23 cellular contexts compared by ENCODE assay signal in genomic region chr14:99663716-99664635, GRCh38. TPM values are rescaled to one million over a fixed set of nuclear protein-coding genes. Genes with fewer than 3 reads are reported as not detected.
DNase-seq lines count a peak whose midpoint lies in the region; ATAC-seq, FAIRE-seq and TF ChIP-seq lines count a peak whose summit lies in the region.
"Had no signal": no experiment of that assay in that cellular context is flagged by ENCODE, and none has a peak within 500 bp of the region (broad histone marks: within the 10 kb centered on the region; RNA-seq: fewer than 3 reads in every experiment).

No MANE protein-coding gene starts in this region.

- BruUV-seq in GM12878 (replicated peaks; lab: Mats Ljungman, UMichigan): no TSS peak

- H3K4me1 ChIP-seq in GM12878 (ENCODE audit: control insufficient read depth, insufficient read depth, low read length): peaks cover 14% of the 10 kb centered on the region

- 27% methylated on average over 14 of the region's 14 CpGs for WGBS in GM12878 (ENCODE audit: insufficient coverage, insufficient replicate concordance, low lambda C conversion rate, missing lambda C conversion rate)

- no peak; the same call in 2 of the 3 replicates for ATAC-seq in GM12878
- ATAC-seq: CD8-positive, alpha-beta T cell; gastroesophageal sphincter had no signal

- no peak for FAIRE-seq in GM12878 (lab: Jason Lieb, UNC)
- FAIRE-seq: A549, keratinocyte had no signal

- peak overlapping the region; percentile 64; the same call in 1 of the 2 replicates for H3K4me2 ChIP-seq in GM12878 (ENCODE audit: control insufficient read depth, insufficient read depth)
- H3K4me2 ChIP-seq: A549 had no signal

- RAD21 ChIA-PET in GM12878 (lab: Charles Lee; ENCODE audit: unreplicated experiment): no interaction called here

- in situ Hi-C loops in GM12878 (cut with MboI): no loop called here

- TF ChIP-seq RAD21 in GM12878 (IDR thresholded peaks at IDR 0.05; ENCODE audit: insufficient read depth, low read depth, low read length): no peak

- H3K79me2 ChIP-seq in GM12878 (ENCODE audit: control insufficient read depth, insufficient read depth, low read length): no peaks in the 10 kb centered on the region

- TF ChIP-seq CTCF in GM12878 (IDR thresholded peaks at IDR 0.05 in 2 of 3, conservative IDR thresholded peaks at IDR 0.05 in 1 of 3; ENCODE audit: control insufficient read depth in 2 of 3, extremely low read depth in 1 of 3, insufficient read depth in 1 of 3, low read depth in 3 of 3, low read length in 3 of 3): no peak

- H3K36me3 ChIP-seq in GM12878 (ENCODE audit: control insufficient read depth in 2 of 2, insufficient read depth in 2 of 2, low read length in 1 of 2): no peaks in the 10 kb centered on the region
- H3K36me3 ChIP-seq: upper lobe of left lung had no signal

- TF ChIP-seq EP300 in GM12878 (IDR thresholded peaks at IDR 0.05; ENCODE audit: borderline replicate concordance in 1 of 2, control insufficient read depth in 1 of 2, low read depth in 2 of 2, low read length in 2 of 2): no peak

- intact Hi-C loops in GM12878 (cut with micrococcal nuclease; ENCODE audit: unreplicated experiment): no loop called here

- H3K27me3 ChIP-seq in GM12878 (replicated peaks in 1 of 2; ENCODE audit: control insufficient read depth in 2 of 2, insufficient read depth in 2 of 2, low read length in 1 of 2): peaks cover 1 to 3% of the 10 kb centered on the region in 2 experiments; a peak in 2 of 4 replicates

- POLR2A ChIA-PET in GM12878 (lab: Charles Lee): no interaction called here

- no peaks in the 10 kb centered on the region for H3K9me3 ChIP-seq in GM12878 (replicated peaks; ENCODE audit: control insufficient read depth, insufficient read depth, low read length)
- H3K9me3 ChIP-seq: A549, gastroesophageal sphincter, upper lobe of left lung had no signal

- DNase-seq in NCI-H2081 (lab: John Stamatoyannopoulos, UW): peak; percentile 69 to 70
- no peak for DNase-seq in NCI-H2081 treated with DMSO at 0.1 percent for 48 hours (lab: John Stamatoyannopoulos, UW)
- no peak for DNase-seq in GM12878 (ENCODE audit: low read depth, low spot score)
- DNase-seq in iPS-NIHi7 (ENCODE audit: extremely low spot score): peak; percentile 86
- peak; percentile 70 for DNase-seq in retina
- DNase-seq in superior temporal gyrus (ENCODE audit: extremely low spot score): no peak
- DNase-seq in AG08395 (ENCODE audit: low spot score): no peak
- DNase-seq in 8988T: no peak
- DNase-seq: activated CD4-positive, alpha-beta T cell treated with anti-CD3 and anti-CD28 coated beads, Interleukin-2, amount 50 U/mL, for 48 hours; activated naive CD4-positive, alpha-beta T cell treated with Interleukin-2 at 50 U/mL for 16 hours; aorta; CD8-positive, alpha-beta T cell; EL; NCI-H82; stimulated activated CD4-positive, alpha-beta T cell treated with anti-CD3 and anti-CD28 coated beads, Interleukin-15, amount 100 ng/mL, for 24 hours; stimulated activated naive CD4-positive, alpha-beta T cell; upper lobe of left lung had no signal

- no peaks in the 10 kb centered on the region for H4K20me1 ChIP-seq in GM12878 (ENCODE audit: control insufficient read depth, insufficient read depth)

- SMC1A ChIA-PET in GM12878 (lab: Charles Lee; ENCODE audit: uncharacterized antibody, unreplicated experiment): interaction anchor here (1.0 kb wide), 1 partner anchor 9 kb away, joined by 3 read pairs; no protein-coding TSS in a partner anchor

- no peak for TF ChIP-seq POLR2A in GM12878 (IDR thresholded peaks at IDR 0.05; ENCODE audit: low read depth, low read length)

- no peak overlapping the region for H3K27ac ChIP-seq in GM12878 (ENCODE audit: control insufficient read depth, insufficient read depth)
- H3K27ac ChIP-seq: A549, coronary artery, epithelial cell of prostate, gastroesophageal sphincter, upper lobe of left lung had no signal

- H2AFZ ChIP-seq in GM12878 (ENCODE audit: control insufficient read depth, low read depth, low read length): no peak overlapping the region

- CTCF ChIA-PET in GM12878 (lab: Yijun Ruan, JAX): interaction anchor here (0.7 kb wide), 1 partner anchor 19 kb away, joined by 3 read pairs; no protein-coding TSS in a partner anchor

- H3K4me3 ChIP-seq in GM12878: no peak overlapping the region
- H3K4me3 ChIP-seq: A549, coronary artery, gastroesophageal sphincter, upper lobe of left lung had no signal

- H3K9ac ChIP-seq in GM12878 (ENCODE audit: control insufficient read depth, insufficient read depth, low read length): no peak overlapping the region

TF ChIP-seq in GM12878, 131 proteins besides CTCF, POLR2A, EP300 and RAD21:
- TF ChIP-seq SUZ12 (IDR thresholded peaks at IDR 0.05; ENCODE audit: unreplicated experiment) (no peak), SPI1 (IDR thresholded peaks at IDR 0.05; ENCODE audit: borderline replicate concordance, insufficient read depth, low read depth, low read length) (peak; percentile 56; the same call in 1 of the 2 replicates)

RNA-seq across cellular contexts. Expression of gene HHIPL1, which starts 19.0 kb away (rescaled TPM):
- total RNA-seq in GM12878 (2013; cell fraction: nucleolus; rRNA removed): 1.0 and 1.5 TPM in 2 replicates
- total RNA-seq in GM12878 (2014; rRNA removed): not detected in 2 replicates
- total RNA-seq in GM12878 (2014; rRNA removed; fragmentation: Illumina TruSeq; extraction: Trizol): not detected in 2 replicates
- not detected in 2 replicates for total RNA-seq in GM12878 (2021)
- not detected for polyA plus RNA-seq in GM12878 (2011; ENCODE audit: low read depth)
- 0.03 TPM in 1 of 2 replicates, not detected in the other for polyA plus RNA-seq in GM12878 (2011; rRNA removed)
- polyA plus RNA-seq in GM12878 (2011; cell fraction: cytosol; rRNA removed): 0.03 TPM in 2 replicates
- polyA plus RNA-seq in GM12878 (2011; cell fraction: nucleus; rRNA removed): 0.07 and 0.09 TPM in 2 replicates
- polyA plus RNA-seq in GM12878 (2012): 0.03 TPM in 1 of 2 replicates, not detected in the other
- not detected in 2 replicates for polyA plus RNA-seq in GM12878 (2014; fragmentation: Illumina TruSeq; extraction: Trizol)
- not detected for polyA plus RNA-seq in GM12878 (2014; fragmentation: Nextera tagmentation; extraction: Ambion mirVana)
- not detected in 2 replicates for polyA plus RNA-seq in GM12878 (2014; rRNA removed)
- polyA plus RNA-seq in GM12878 (2016; fragmentation: Nextera tagmentation; extraction: Ambion mirVana): under 1 TPM in 1 of 2 experiments, not detected in 1; 0.09 TPM
- polyA minus RNA-seq in GM12878 (2011; rRNA and poly(A)+ RNA removed): 0.10 TPM in 1 of 2 replicates, not detected in the other
- not detected in 2 replicates for polyA minus RNA-seq in GM12878 (2011; cell fraction: cytosol; rRNA and poly(A)+ RNA removed)
- 0.10 and 0.12 TPM in 2 replicates for polyA minus RNA-seq in GM12878 (2011; cell fraction: nucleus; rRNA and poly(A)+ RNA removed)

RNA-seq across cellular contexts. Expression of gene CYP46A1, which starts 20.1 kb away (rescaled TPM):
- total RNA-seq in GM12878 (2013; cell fraction: nucleolus; rRNA removed): 0.10 and 0.17 TPM in 2 replicates
- total RNA-seq in GM12878 (2014; rRNA removed) (not detected in 2 replicates), GM12878 (2014; rRNA removed; fragmentation: Illumina TruSeq; extraction: Trizol) (not detected in 2 replicates), GM12878 (2021) (not detected in 2 replicates)
- polyA plus RNA-seq in GM12878 (2011; ENCODE audit: low read depth): not detected
- polyA plus RNA-seq in GM12878 (2011; rRNA removed) (0.01 and 0.04 TPM in 2 replicates), GM12878 (2014; fragmentation: Illumina TruSeq; extraction: Trizol) (not detected in 2 replicates), GM12878 (2014; fragmentation: Nextera tagmentation; extraction: Ambion mirVana) (not detected), GM12878 (2014; rRNA removed) (not detected in 2 replicates), GM12878 (2016; fragmentation: Nextera tagmentation; extraction: Ambion mirVana) (under 1 TPM in 1 of 2 experiments, not detected in 1; 0.11 TPM)
- 0.09 TPM in 1 of 2 replicates, not detected in the other for polyA plus RNA-seq in GM12878 (2011; cell fraction: cytosol; rRNA removed)
- 0.19 and 0.25 TPM in 2 replicates for polyA plus RNA-seq in GM12878 (2011; cell fraction: nucleus; rRNA removed)
- 0.10 TPM in 1 of 2 replicates, not detected in the other for polyA plus RNA-seq in GM12878 (2012)
- polyA minus RNA-seq in GM12878 (2011; rRNA and poly(A)+ RNA removed): not detected in 2 replicates
- polyA minus RNA-seq in GM12878 (2011; cell fraction: cytosol; rRNA and poly(A)+ RNA removed): not detected in 2 replicates
- polyA minus RNA-seq in GM12878 (2011; cell fraction: nucleus; rRNA and poly(A)+ RNA removed): not detected in 2 replicates
- total RNA-seq: RPMI7951 had no signal

RNA-seq across cellular contexts. Expression of gene CCDC85C, which starts 60.0 kb away (rescaled TPM):
- total RNA-seq in GM12878 (2013; cell fraction: nucleolus; rRNA removed): 3.0 and 3.1 TPM in 2 replicates
- total RNA-seq in GM12878 (2014; rRNA removed) (1.6 and 2.1 TPM in 2 replicates), GM12878 (2014; rRNA removed; fragmentation: Illumina TruSeq; extraction: Trizol) (0.92 and 0.94 TPM in 2 replicates), GM12878 (2021) (3.0 and 3.4 TPM in 2 replicates)
- 1.0 TPM for polyA plus RNA-seq in GM12878 (2011; ENCODE audit: low read depth)
- polyA plus RNA-seq in GM12878 (2011; rRNA removed) (2.1 and 3.6 TPM in 2 replicates), GM12878 (2014; fragmentation: Illumina TruSeq; extraction: Trizol) (0.68 and 1.2 TPM in 2 replicates), GM12878 (2014; fragmentation: Nextera tagmentation; extraction: Ambion mirVana) (under 1 TPM; 0.03 to 0.07 TPM), GM12878 (2014; rRNA removed) (1.8 and 2.9 TPM in 2 replicates), GM12878 (2016; fragmentation: Nextera tagmentation; extraction: Ambion mirVana) (under 1 TPM; 0.15 to 0.19 TPM)
- 5.1 and 6.1 TPM in 2 replicates for polyA plus RNA-seq in GM12878 (2011; cell fraction: cytosol; rRNA removed)
- 6.0 and 6.8 TPM in 2 replicates for polyA plus RNA-seq in GM12878 (2011; cell fraction: nucleus; rRNA removed)
- 1.3 and 1.5 TPM in 2 replicates for polyA plus RNA-seq in GM12878 (2012)
- polyA minus RNA-seq in GM12878 (2011; rRNA and poly(A)+ RNA removed): 2.9 and 8.9 TPM in 2 replicates
- 6.1 and 7.9 TPM in 2 replicates for polyA minus RNA-seq in GM12878 (2011; cell fraction: cytosol; rRNA and poly(A)+ RNA removed)
- 1.2 and 2.1 TPM in 2 replicates for polyA minus RNA-seq in GM12878 (2011; cell fraction: nucleus; rRNA and poly(A)+ RNA removed)

Comparison
In these comparisons a context has a peak if more than half of its experiments do, and no peak if none do; other contexts are left out.
1. DNase-seq: peak in NCI-H2081 (2 of 2), iPS-NIHi7 (single experiment) and retina (single experiment); none in NCI-H2081 treated with DMSO at 0.1 percent for 48 hours (single experiment), GM12878 (single experiment), superior temporal gyrus (single experiment), AG08395 (single experiment) and 8988T (single experiment).